Comparison of ENCODE assay signal across 28 cellular contexts in the genomic region with DNA sequence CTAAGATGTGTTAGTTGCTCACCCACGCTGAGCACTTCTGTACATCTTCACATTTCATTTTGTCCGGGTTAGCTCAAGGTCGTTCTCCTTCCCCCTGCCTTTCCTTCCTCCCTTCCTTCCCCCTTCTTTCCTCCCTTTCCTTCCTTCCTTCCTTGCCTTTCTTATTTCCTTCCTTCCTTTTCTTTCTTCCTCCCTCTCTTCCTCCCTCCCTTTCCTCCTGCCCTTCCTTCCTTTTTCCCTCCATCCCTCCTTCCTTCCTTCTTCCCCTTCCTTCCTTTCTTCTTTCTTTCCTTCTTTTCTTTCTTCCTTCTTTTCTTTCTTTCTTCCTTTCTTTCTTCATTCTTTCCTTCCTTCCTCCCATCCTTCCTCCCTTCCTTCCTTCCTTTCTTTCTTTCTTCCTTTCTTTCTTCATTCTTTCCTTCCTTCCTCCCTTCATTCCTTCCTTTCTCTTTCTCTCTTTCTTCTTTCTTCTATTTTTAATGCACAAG.
"Had no signal": no experiment of that assay in that cellular context is flagged by ENCODE, and none has a peak within 500 bp of the region (broad histone marks: within the 10 kb centered on the region; RNA-seq: fewer than 3 reads in every experiment).

No MANE protein-coding gene starts in this region.

- H3K4me3 Mint-ChIP-seq: activated B cell treated with CpG ODN at 0.5 μM for 24 hours; activated CD8-positive, alpha-beta T cell treated with anti-CD3 and anti-CD28 coated beads for 36 hours; activated naive CD8-positive, alpha-beta T cell treated with anti-CD3 and anti-CD28 coated beads for 36 hours; mesothelial cell of epicardium; naive B cell; nephron progenitor cell had no signal

- H3K9ac ChIP-seq: parathyroid adenoma had no signal

- DNase-seq: activated B cell treated with CpG ODN at 0.5 μM for 24 hours; activated CD4-positive, alpha-beta T cell treated with anti-CD3 and anti-CD28 coated beads, Interleukin-2, amount 50 U/mL, for 1 hour; activated CD8-positive, alpha-beta T cell treated with anti-CD3 and anti-CD28 coated beads for 36 hours; activated naive CD4-positive, alpha-beta T cell; activated naive CD8-positive, alpha-beta T cell treated with anti-CD3 and anti-CD28 coated beads for 36 hours; activated T-cell treated with anti-CD3 and anti-CD28 coated beads, Interleukin-2, amount 50 U/mL, for 48 hours; adrenal gland; aorta; body of pancreas; cerebellar nuclear complex; colonic mucosa; effector CD8-positive, alpha-beta T cell; erythroblast; left cardiac atrium; mammary epithelial cell; naive B cell; nephron progenitor cell; nucleus accumbens; spleen; stimulated activated naive CD4-positive, alpha-beta T cell treated with Interleukin-2 at 50 U/mL for 16 hours; T1000; transverse colon had no signal

- H3K27ac ChIP-seq: adrenal gland, body of pancreas, cardiac muscle cell, colonic mucosa, hepatocyte, parathyroid adenoma, right atrium auricular region, spleen, transverse colon had no signal

- H3K36me3 Mint-ChIP-seq: activated naive CD8-positive, alpha-beta T cell treated with anti-CD3 and anti-CD28 coated beads for 36 hours; mesothelial cell of epicardium; naive B cell had no signal

- H3K9me3 Mint-ChIP-seq: activated CD8-positive, alpha-beta T cell treated with anti-CD3 and anti-CD28 coated beads for 36 hours; activated naive CD8-positive, alpha-beta T cell treated with anti-CD3 and anti-CD28 coated beads for 36 hours had no signal

- H3K36me3 ChIP-seq: adrenal gland, cardiac muscle cell, colonic mucosa, gastroesophageal sphincter, right atrium auricular region, spleen, transverse colon had no signal

- H3K4me2 ChIP-seq: hepatocyte had no signal

- H3K27me3 ChIP-seq: body of pancreas, cardiac muscle cell, colonic mucosa, gastroesophageal sphincter, hepatocyte, right atrium auricular region, transverse colon had no signal

- H3K27ac Mint-ChIP-seq: activated B cell treated with CpG ODN at 0.5 μM for 24 hours; activated CD8-positive, alpha-beta T cell treated with anti-CD3 and anti-CD28 coated beads for 36 hours; activated naive CD8-positive, alpha-beta T cell treated with anti-CD3 and anti-CD28 coated beads for 36 hours; mesothelial cell of epicardium; nephron progenitor cell had no signal

- H3K9me3 ChIP-seq: adrenal gland, body of pancreas, colonic mucosa, gastroesophageal sphincter, right atrium auricular region, transverse colon had no signal

- H3K4me1 ChIP-seq: adrenal gland, body of pancreas, colonic mucosa, parathyroid adenoma, right atrium auricular region, transverse colon had no signal

- ATAC-seq: activated CD8-positive, alpha-beta T cell treated with anti-CD3 and anti-CD28 coated beads for 36 hours; body of pancreas; gastroesophageal sphincter; left cardiac atrium had no signal

- H3K4me3 ChIP-seq: adrenal gland, body of pancreas, cardiac muscle cell, colonic mucosa, gastroesophageal sphincter, hepatocyte, right atrium auricular region, spleen, transverse colon had no signal

- H3K79me2 ChIP-seq: hepatocyte, parathyroid adenoma had no signal
